Comparison of ENCODE assay signal across 17 cellular contexts in genomic region chr21:35319684-35320083, GRCh38.
A peak's percentile ranks its signal among the peaks of the same experiment; 100 is the strongest.
DNase-seq lines count a peak whose midpoint lies in the region; ATAC-seq and TF ChIP-seq lines count a peak whose summit lies in the region.
"Had no signal": no experiment of that assay in that cellular context is flagged by ENCODE, and none has a peak within 500 bp of the region (broad histone marks: within the 10 kb centered on the region; RNA-seq: fewer than 3 reads in every experiment).

No MANE protein-coding gene starts in this region.

- no peaks in the 10 kb centered on the region for H3K36me3 ChIP-seq in mesendoderm (ENCODE audit: control insufficient read depth, insufficient read depth, low read length)

- peak; percentile 17 for DNase-seq in Daoy (ENCODE audit: low read depth)
- DNase-seq in M059J (ENCODE audit: low read depth): peak; percentile 57
- peak; percentile 66 for DNase-seq in RPMI7951 (ENCODE audit: low read depth)
- peak; percentile 7 to 19 for DNase-seq in foreskin keratinocyte
- DNase-seq in mesendoderm: no peak
- DNase-seq in stimulated activated CD4-positive, alpha-beta T cell treated with anti-CD3 and anti-CD28 coated beads, Interleukin-2, amount 100 ng/mL, for 48 hours: no peak
- DNase-seq: ACHN, AML-193, HCEC 1CT, NCI-H226, NCI-H524 treated with DMSO at 0.1 percent for 48 hours, SHP77 treated with DMSO at 0.1 percent for 48 hours, SK-N-SH, T-cell had no signal

- H3K27me3 ChIP-seq in foreskin keratinocyte (no peaks in the 10 kb centered on the region), mesendoderm (ENCODE audit: insufficient read depth, low read length, poor library complexity) (no peaks in the 10 kb centered on the region)

- H2BK15ac ChIP-seq in mesendoderm (replicated peaks; ENCODE audit: low read depth): no peak overlapping the region

- no peak overlapping the region for H4K8ac ChIP-seq in mesendoderm (ENCODE audit: low read depth, low read length)

- no peak overlapping the region for H3K18ac ChIP-seq in mesendoderm (ENCODE audit: low read length)

- no peaks in the 10 kb centered on the region for H3K79me1 ChIP-seq in mesendoderm (ENCODE audit: low read length)

- H4K5ac ChIP-seq in mesendoderm (ENCODE audit: low read length): no peak overlapping the region

- H3K4ac ChIP-seq in mesendoderm (ENCODE audit: low read depth, low read length): no peak overlapping the region

- no peak overlapping the region for H3K23ac ChIP-seq in mesendoderm (ENCODE audit: low read length)

- no peak for TF ChIP-seq CTCF in foreskin keratinocyte (conservative IDR thresholded peaks at IDR 0.05)

- no peak overlapping the region for H3K9ac ChIP-seq in mesendoderm (ENCODE audit: low read length)
- H3K9ac ChIP-seq: SK-N-SH had no signal

- H3K4me3 ChIP-seq in mesendoderm (ENCODE audit: low read length): no peak overlapping the region
- H3K4me3 ChIP-seq: GM12878 had no signal

- ATAC-seq in foreskin keratinocyte (peak; percentile 62), HG03457 (IDR thresholded peaks at IDR 0.05; ENCODE audit: unreplicated experiment) (no peak)
- ATAC-seq: GM12878, T-cell had no signal

- H2BK5ac ChIP-seq in mesendoderm (ENCODE audit: low read length): no peak overlapping the region

- WGBS in mesendoderm (ENCODE audit: extremely low coverage, insufficient coverage, low lambda C conversion rate): no CpG with 5 or more reads among the region's 11 CpGs

- no peak overlapping the region for H3K4me2 ChIP-seq in mesendoderm (ENCODE audit: low read length)
- H3K4me2 ChIP-seq: SK-N-SH had no signal

- H2BK120ac ChIP-seq in mesendoderm (ENCODE audit: low read depth, low read length): no peak overlapping the region

- H2AK5ac ChIP-seq in mesendoderm (ENCODE audit: low read length): no peak overlapping the region

- peaks cover 2% of the 10 kb centered on the region for H3K4me1 ChIP-seq in foreskin keratinocyte
- peaks cover 7% of the 10 kb centered on the region for H3K4me1 ChIP-seq in mesendoderm (ENCODE audit: control insufficient read depth, low read depth, low read length)

- H3K79me2 ChIP-seq in mesendoderm (ENCODE audit: control insufficient read depth, insufficient read depth, low read length): no peaks in the 10 kb centered on the region

- H3K27ac ChIP-seq in foreskin keratinocyte (no peak overlapping the region), mesendoderm (ENCODE audit: low read depth, low read length) (no peak overlapping the region)
- H3K27ac ChIP-seq: C4-2B had no signal

- no peak overlapping the region for H3K56ac ChIP-seq in mesendoderm (ENCODE audit: low read length)

Comparison
In these comparisons a context has a peak if more than half of its experiments do, and no peak if none do; other contexts are left out.
1. DNase-seq: peak in Daoy (single experiment), M059J (single experiment), RPMI7951 (single experiment) and foreskin keratinocyte (2 of 2); none in mesendoderm (single experiment) and stimulated activated CD4-positive, alpha-beta T cell treated with anti-CD3 and anti-CD28 coated beads, Interleukin-2, amount 100 ng/mL, for 48 hours (0 of 2).